Comparison of ENCODE assay signal across 21 cellular contexts in the genomic region with DNA sequence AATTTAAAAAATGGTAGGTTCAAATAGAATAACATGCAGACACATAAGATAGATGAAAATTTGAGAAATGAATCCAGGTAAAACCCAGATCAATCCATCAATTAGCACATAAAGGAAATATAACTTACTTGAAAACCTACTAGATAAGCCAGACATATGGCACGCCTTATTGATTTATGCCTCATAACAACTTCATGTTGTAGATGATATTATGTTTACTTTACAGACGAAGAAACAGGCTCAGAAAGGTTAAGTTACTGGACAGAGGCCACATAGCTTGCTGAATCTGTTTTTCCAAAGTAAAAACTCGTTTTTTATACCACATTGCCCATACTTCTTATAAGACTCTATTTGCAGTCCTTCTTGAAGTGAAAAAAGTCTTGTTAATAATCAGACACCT. TPM values are rescaled to one million over a fixed set of nuclear protein-coding genes. Genes with fewer than 3 reads are reported as not detected.
DNase-seq lines count a peak whose midpoint lies in the region; ATAC-seq and TF ChIP-seq lines count a peak whose summit lies in the region.
"Had no signal": no experiment of that assay in that cellular context is flagged by ENCODE, and none has a peak within 500 bp of the region (broad histone marks: within the 10 kb centered on the region; RNA-seq: fewer than 3 reads in every experiment).

No MANE protein-coding gene starts in this region.

- peaks cover 55% of the 10 kb centered on the region for H3K4me1 ChIP-seq in PC-9 (replicated peaks; ENCODE audit: insufficient read depth)
- H3K4me1 ChIP-seq: HAP-1 had no signal

- no TSS peak for BruUV-seq in PC-9 (replicated peaks; lab: Mats Ljungman, UMichigan)

- POLR2A ChIA-PET in PC-9 (lab: Charles Lee; ENCODE audit: unreplicated experiment) = no interaction called here

- CTCF ChIA-PET in PC-9 (lab: Charles Lee) = no interaction called here

- H3K4me3 ChIP-seq in PC-9 = no peak overlapping the region; the same call in 1 of the 2 replicates
- H3K4me3 ChIP-seq: HAP-1 had no signal

- H3K27ac ChIP-seq in PC-9 = peak overlapping the region; percentile 82
- H3K27ac ChIP-seq in epithelial cell of prostate = peak overlapping the region; percentile 99

- H3K9me3 Mint-ChIP-seq in type B pancreatic cell = no peaks in the 10 kb centered on the region
- H3K9me3 Mint-ChIP-seq: CD4-positive, alpha-beta memory T cell; HFFc6 had no signal

- no peaks in the 10 kb centered on the region for H3K9me3 ChIP-seq in PC-9 (ENCODE audit: insufficient read depth, low read depth)
- H3K9me3 ChIP-seq: HAP-1 had no signal

- TF ChIP-seq CTCF in PC-9 (conservative IDR thresholded peaks at IDR 0.05) = no peak
- TF ChIP-seq CTCF in type B pancreatic cell (conservative IDR thresholded peaks at IDR 0.05) = no peak

- DNase-seq in PC-9 (peak in 1 of 2 experiments; percentile 19), epithelial cell of prostate (ENCODE audit: low read depth, low spot score) (no peak), left colon (no peak), type B pancreatic cell (ENCODE audit: extremely low spot score, unreplicated experiment) (no peak)
- DNase-seq: C1 segment of cervical spinal cord; Calu3; CD4-positive, alpha-beta memory T cell; COR-L47; DMS53; DMS79 treated with DMSO at 0.1 percent for 48 hours; GF-D8; GOT3; HFFc6 had no signal

- peak overlapping the region; percentile 61 for H3K4me2 ChIP-seq in PC-9

- H4K20me1 ChIP-seq in PC-9 (ENCODE audit: insufficient read depth) = no peaks in the 10 kb centered on the region

- H3F3A ChIP-seq in PC-9 (ENCODE audit: insufficient read depth, low read depth) = peaks cover 35% of the 10 kb centered on the region

- peak overlapping the region; percentile 70 for H3K27ac Mint-ChIP-seq in type B pancreatic cell
- H3K27ac Mint-ChIP-seq: HFFc6 had no signal

- H2AFZ ChIP-seq in PC-9 = no peak overlapping the region

- peaks cover 3% of the 10 kb centered on the region for H3K27me3 Mint-ChIP-seq in type B pancreatic cell

- H3K79me2 ChIP-seq in PC-9 (ENCODE audit: low read depth) = peaks cover 13% of the 10 kb centered on the region

- ATAC-seq in left colon = peak; percentile 72
- ATAC-seq in GM21526 (IDR thresholded peaks at IDR 0.05; ENCODE audit: low FRiP score, unreplicated experiment) = no peak
- no peak for ATAC-seq in GM18502 (IDR thresholded peaks at IDR 0.05; ENCODE audit: poor library complexity, unreplicated experiment)
- no peak for ATAC-seq in activated CD4-positive, CD25-positive, alpha-beta regulatory T cell treated with anti-CD3 and anti-CD28 coated beads, Interleukin-2, amount 50 U/mL, for 24 hours

- intact Hi-C loops in PC-9 (cut with micrococcal nuclease; ENCODE audit: unreplicated experiment) = no loop called here
- intact Hi-C loops in left colon (cut with DNase I, micrococcal nuclease) = no loop called here

- H3K27me3 ChIP-seq in PC-9 (ENCODE audit: insufficient read depth, low read depth) = no peaks in the 10 kb centered on the region

- H3K4me3 Mint-ChIP-seq in type B pancreatic cell = no peak overlapping the region
- H3K4me3 Mint-ChIP-seq: HFFc6 had no signal

- no peaks in the 10 kb centered on the region for H3K36me3 ChIP-seq in PC-9 (ENCODE audit: low read depth)
- H3K36me3 ChIP-seq: HAP-1 had no signal

- H3K4me1 Mint-ChIP-seq in type B pancreatic cell (ENCODE audit: unreplicated experiment) = peaks cover 5% of the 10 kb centered on the region

- no peaks in the 10 kb centered on the region for H3K36me3 Mint-ChIP-seq in type B pancreatic cell
- H3K36me3 Mint-ChIP-seq: CD4-positive, alpha-beta memory T cell had no signal

- no peaks in the 10 kb centered on the region for H3K9me2 ChIP-seq in PC-9 (ENCODE audit: insufficient read depth)

RNA-seq across cellular contexts. Expression of a gene that starts 22.1 kb away (rescaled TPM):
- total RNA-seq in PC-9 (2021) (54.3 and 65.5 TPM in 2 replicates), left colon (1 to 10 TPM; 3.1 to 7.0 TPM), type B pancreatic cell (ENCODE audit: low replicate concordance) (0.68 and 2.2 TPM in 2 replicates)
- total RNA-seq: A673, G401 had no signal

RNA-seq across cellular contexts. Expression of a gene that starts 23.2 kb away (rescaled TPM):
- 143 and 150 TPM in 2 replicates for total RNA-seq in PC-9 (2021)
- 100 to 1,000 TPM; 153 to 169 TPM for total RNA-seq in left colon
- 83.5 and 94.3 TPM in 2 replicates for total RNA-seq in type B pancreatic cell (ENCODE audit: low replicate concordance)

RNA-seq across cellular contexts. Expression of a gene that starts 40.7 kb away (rescaled TPM):
- not detected in 2 replicates for total RNA-seq in PC-9 (2021)
- total RNA-seq in left colon = under 1 TPM in 1 of 2 donors, not detected in 1; 0.25 TPM
- not detected in 2 replicates for total RNA-seq in type B pancreatic cell (ENCODE audit: low replicate concordance)
- total RNA-seq: A172; A673; Calu3; CD4-positive, alpha-beta memory T cell; Daoy; G401; HFFc6 had no signal
